Comparison of ENCODE assay signal across 23 cellular contexts in the genomic region with DNA sequence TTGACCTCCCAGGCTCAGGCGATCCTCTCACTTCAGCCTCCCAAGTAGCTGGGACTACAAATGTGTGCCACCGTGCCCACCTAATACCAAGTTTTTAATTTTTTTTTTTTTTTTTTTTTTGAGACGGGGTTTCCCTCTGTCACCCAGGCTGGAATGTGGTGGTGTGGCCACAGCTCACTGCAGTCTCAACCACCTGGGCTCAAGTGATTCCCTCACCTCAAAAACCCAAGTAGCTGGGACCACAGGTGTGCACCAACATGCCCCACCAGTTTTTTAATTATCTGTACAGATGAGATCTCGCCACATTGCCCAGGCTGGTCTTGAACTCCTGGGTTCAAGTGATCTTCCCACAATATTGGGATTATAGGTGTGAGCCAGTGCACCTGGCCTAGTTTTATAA.
"Had no signal": no experiment of that assay in that cellular context is flagged by ENCODE, and none has a peak within 500 bp of the region (broad histone marks: within the 10 kb centered on the region; RNA-seq: fewer than 3 reads in every experiment).

No MANE protein-coding gene starts in this region.

- H3K27ac Mint-ChIP-seq: nephron had no signal

- H3K4me1 Mint-ChIP-seq: nephron had no signal

- H3K27me3 Mint-ChIP-seq: activated T-helper 17 cell treated with anti-CD3 and anti-CD28 coated beads, Interleukin-2, amount 50 U/mL, for 72 hours had no signal

- ATAC-seq: activated naive CD4-positive, alpha-beta T cell treated with anti-CD3 and anti-CD28 coated beads, Interleukin-2, amount 50 U/mL, for 72 hours; activated T-cell treated with anti-CD3 and anti-CD28 coated beads, Interleukin-2, amount 50 U/mL, for 4 hours; activated T-helper 17 cell treated with anti-CD3 and anti-CD28 coated beads, Interleukin-2, amount 50 U/mL, for 72 hours; heart right ventricle; left lung; lower lobe of right lung; right cardiac atrium; SK-N-SH treated with all-trans-retinoic acid at 6 μM for 48 hours had no signal

- DNase-seq: activated CD4-positive, alpha-beta T cell treated with anti-CD3 and anti-CD28 coated beads, Interleukin-2, amount 50 U/mL, for 1 hour; activated CD4-positive, CD25-positive, alpha-beta regulatory T cell treated with anti-CD3 and anti-CD28 coated beads, Interleukin-2, amount 50 U/mL, for 72 hours; activated gamma-delta T cell treated with Interleukin-2 at 50 U/mL for 16 hours; activated T-cell treated with anti-CD3 and anti-CD28 coated beads, Interleukin-2, amount 50 U/mL, for 4 hours; amniotic stem cell; brain microvascular endothelial cell; cortex of kidney; esophagus squamous epithelium; foreskin melanocyte; heart right ventricle; left lung; lower lobe of right lung; mesenchymal stem cell; posterior cingulate gyrus; right cardiac atrium; spleen; stimulated activated naive CD4-positive, alpha-beta T cell treated with Interleukin-2 at 50 U/mL for 16 hours; T-helper 2 cell; transverse colon had no signal

- H3K9me3 Mint-ChIP-seq: activated naive CD4-positive, alpha-beta T cell treated with anti-CD3 and anti-CD28 coated beads, Interleukin-2, amount 50 U/mL, for 72 hours; activated T-cell treated with anti-CD3 and anti-CD28 coated beads, Interleukin-2, amount 50 U/mL, for 4 hours; activated T-helper 17 cell treated with anti-CD3 and anti-CD28 coated beads, Interleukin-2, amount 50 U/mL, for 72 hours; nephron had no signal

- H3K4me3 Mint-ChIP-seq: activated T-cell treated with anti-CD3 and anti-CD28 coated beads, Interleukin-2, amount 50 U/mL, for 4 hours; nephron had no signal
